In the genomic region with DNA sequence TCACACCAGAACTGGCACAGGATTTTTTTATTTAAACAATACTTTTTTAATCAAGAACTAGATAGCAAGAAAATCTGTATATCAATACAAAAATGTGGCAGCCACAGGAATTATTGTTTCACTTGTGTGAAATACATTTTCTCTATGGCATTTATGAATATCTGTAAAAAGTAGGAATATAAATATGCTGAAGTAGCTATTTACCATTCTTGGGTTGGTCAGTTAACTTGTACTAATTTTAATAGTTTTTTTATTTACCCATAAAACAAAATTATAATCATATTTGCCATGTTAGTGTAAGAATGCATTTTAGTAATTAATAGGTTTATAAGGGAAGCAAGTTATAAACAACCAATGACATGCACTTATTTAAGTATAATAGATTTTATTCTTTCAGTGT, we compare ENCODE assay signal across 25 cellular contexts.
"Had no signal": no experiment of that assay in that cellular context is flagged by ENCODE, and none has a peak within 500 bp of the region (broad histone marks: within the 10 kb centered on the region; RNA-seq: fewer than 3 reads in every experiment).

No MANE protein-coding gene starts in this region.

- H3K9me3 ChIP-seq: colonic mucosa, esophagus squamous epithelium, gastrocnemius medialis, heart right ventricle, left lung, lower lobe of right lung, mucosa of descending colon had no signal

- H3K27me3 ChIP-seq: colonic mucosa, esophagus squamous epithelium, gastrocnemius medialis, heart right ventricle, left lung had no signal

- H3K4me1 ChIP-seq: colonic mucosa, left lung, lower lobe of right lung had no signal

- H3K36me3 ChIP-seq: colonic mucosa, esophagus squamous epithelium, left lung, lower lobe of right lung had no signal

- DNase-seq: colonic mucosa; cortex of kidney; effector CD8-positive, alpha-beta T cell; effector memory CD8-positive, alpha-beta T cell; endodermal cell; erythroblast; esophagus squamous epithelium; foreskin fibroblast; foreskin melanocyte; gastrocnemius medialis; glutamatergic neuron; head of caudate nucleus; heart right ventricle; hypothalamus; immature natural killer cell; left cardiac atrium; left lung; left ventricle myocardium superior; lower lobe of right lung; mesenchymal stem cell; mucosa of descending colon had no signal

- H3K4me3 ChIP-seq: colonic mucosa, esophagus squamous epithelium, gastrocnemius medialis, heart right ventricle, left lung, lower lobe of right lung, mucosa of descending colon had no signal

- H3K27ac ChIP-seq: colonic mucosa, epithelial cell of prostate, esophagus squamous epithelium, gastrocnemius medialis, heart right ventricle, left lung, lower lobe of right lung had no signal

- FAIRE-seq: endometrium, keratinocyte had no signal

- ATAC-seq: effector memory CD8-positive, alpha-beta T cell; esophagus mucosa; gastrocnemius medialis; heart right ventricle; left cardiac atrium; left lung; left ventricle myocardium superior; lower lobe of right lung; mucosa of descending colon had no signal
